9 cellular contexts compared by ENCODE assay signal in genomic region chr6:73388800-73389512, GRCh38. TPM values are rescaled to one million over a fixed set of nuclear protein-coding genes. Genes with fewer than 3 reads are reported as not detected.
DNase-seq lines count a peak whose midpoint lies in the region; ATAC-seq and TF ChIP-seq lines count a peak whose summit lies in the region.
"Had no signal": no experiment of that assay in that cellular context is flagged by ENCODE, and none has a peak within 500 bp of the region (broad histone marks: within the 10 kb centered on the region; RNA-seq: fewer than 3 reads in every experiment).

No MANE protein-coding gene starts in this region.

- POLR2A ChIA-PET in activated naive CD8-positive, alpha-beta T cell treated with anti-CD3 and anti-CD28 coated beads, Interleukin-2, amount 10 ng/mL, durations not matched to agents 7 days and 5 days (lab: Charles Lee) = interaction anchor here (0.6 to 1.4 kb wide), 8 partner anchors 14 to 256 kb away, joined by 3 to 5 read pairs (median 3); partner anchors contain the start of gene MTO1

- H3K9me3 ChIP-seq in SK-N-MC (ENCODE audit: low read depth, low read length) (no peaks in the 10 kb centered on the region), left ventricle myocardium inferior (replicated peaks) (no peaks in the 10 kb centered on the region), psoas muscle (no peaks in the 10 kb centered on the region), vagina (no peaks in the 10 kb centered on the region)

- H3K9me3 Mint-ChIP-seq in activated naive CD8-positive, alpha-beta T cell treated with anti-CD3 and anti-CD28 coated beads, Interleukin-2, amount 10 ng/mL, durations not matched to agents 7 days and 5 days = no peaks in the 10 kb centered on the region

- peak overlapping the region; percentile 65 for H3K9ac ChIP-seq in SK-N-MC (ENCODE audit: insufficient read length)

- no peaks in the 10 kb centered on the region for H3K27me3 Mint-ChIP-seq in activated naive CD8-positive, alpha-beta T cell treated with anti-CD3 and anti-CD28 coated beads, Interleukin-2, amount 10 ng/mL, durations not matched to agents 7 days and 5 days

- H3K4me1 ChIP-seq in left ventricle myocardium inferior = peaks cover 10% of the 10 kb centered on the region
- H3K4me1 ChIP-seq in psoas muscle = peaks cover 3% of the 10 kb centered on the region
- H3K4me1 ChIP-seq in vagina = peaks cover 5% of the 10 kb centered on the region

- peaks cover 15% of the 10 kb centered on the region for H3K4me1 Mint-ChIP-seq in activated naive CD8-positive, alpha-beta T cell treated with anti-CD3 and anti-CD28 coated beads, Interleukin-2, amount 10 ng/mL, durations not matched to agents 7 days and 5 days

- peak; percentile 88 for ATAC-seq in activated naive CD8-positive, alpha-beta T cell treated with anti-CD3 and anti-CD28 coated beads, Interleukin-2, amount 10 ng/mL, durations not matched to agents 7 days and 5 days (ENCODE audit: low read depth)
- ATAC-seq in psoas muscle = peak in 3 of 4 donors; percentile 35 to 75 (median 58)

- peaks cover 5% of the 10 kb centered on the region for H3K36me3 Mint-ChIP-seq in activated naive CD8-positive, alpha-beta T cell treated with anti-CD3 and anti-CD28 coated beads, Interleukin-2, amount 10 ng/mL, durations not matched to agents 7 days and 5 days

- intact Hi-C loops in left ventricle myocardium inferior (cut with micrococcal nuclease) = no loop called here
- intact Hi-C loops in psoas muscle (cut with DNase I) = no loop called here
- intact Hi-C loops in vagina (cut with DNase I) = no loop called here

- peak; percentile 84 for DNase-seq in DMS53 (lab: John Stamatoyannopoulos, UW)
- peak; percentile 78 for DNase-seq in GM20000 (ENCODE audit: low spot score)
- peak; percentile 61 for DNase-seq in HPDE6-E6E7 (ENCODE audit: extremely low spot score)
- peak; percentile 37 for DNase-seq in SK-N-MC (ENCODE audit: low read depth, low spot score)
- DNase-seq in activated naive CD8-positive, alpha-beta T cell treated with anti-CD3 and anti-CD28 coated beads, Interleukin-2, amount 10 ng/mL, durations not matched to agents 7 days and 5 days = peak; percentile 62
- DNase-seq in left ventricle myocardium inferior = peak; percentile 29
- peak; percentile 25 to 56 for DNase-seq in psoas muscle
- no peak for DNase-seq in vagina (ENCODE audit: extremely low spot score in 2 of 2)

- TF ChIP-seq CTCF in GM20000 (IDR thresholded peaks at IDR 0.05; ENCODE audit: extremely low read depth, missing control alignments) = peak; percentile 49
- peak; percentile 62 for TF ChIP-seq CTCF in left ventricle myocardium inferior (IDR thresholded peaks at IDR 0.05; ENCODE audit: borderline replicate concordance)
- TF ChIP-seq CTCF in psoas muscle (IDR thresholded peaks at IDR 0.05) = peak; percentile 50
- TF ChIP-seq CTCF in vagina (IDR thresholded peaks at IDR 0.05) = peak in 1 of 3 experiments; percentile 40

- H3K4me3 Mint-ChIP-seq in activated naive CD8-positive, alpha-beta T cell treated with anti-CD3 and anti-CD28 coated beads, Interleukin-2, amount 10 ng/mL, durations not matched to agents 7 days and 5 days = peak overlapping the region; percentile 82

- H3K27me3 ChIP-seq in left ventricle myocardium inferior (ENCODE audit: low read depth) (peaks cover 11% of the 10 kb centered on the region), psoas muscle (ENCODE audit: insufficient read depth in 3 of 3, low read length in 2 of 3) (no peaks in the 10 kb centered on the region), vagina (no peaks in the 10 kb centered on the region)

- H3K27ac ChIP-seq in SK-N-MC (no peak overlapping the region), left ventricle myocardium inferior (replicated peaks) (peak overlapping the region; percentile 34), psoas muscle (no peak overlapping the region), vagina (no peak overlapping the region)

- H3K36me3 ChIP-seq in SK-N-MC (ENCODE audit: insufficient read depth, low read length) (no peaks in the 10 kb centered on the region), left ventricle myocardium inferior (no peaks in the 10 kb centered on the region), psoas muscle (ENCODE audit: insufficient read depth in 1 of 2, low read depth in 1 of 2) (no peaks in the 10 kb centered on the region), vagina (no peaks in the 10 kb centered on the region)

- TF ChIP-seq POLR2A in vagina (IDR thresholded peaks at IDR 0.05) = no peak

- peak overlapping the region; percentile 71 for H3K27ac Mint-ChIP-seq in activated naive CD8-positive, alpha-beta T cell treated with anti-CD3 and anti-CD28 coated beads, Interleukin-2, amount 10 ng/mL, durations not matched to agents 7 days and 5 days

- H3K4me3 ChIP-seq in SK-N-MC = peak overlapping the region; percentile 83
- peak overlapping the region; percentile 67 for H3K4me3 ChIP-seq in left ventricle myocardium inferior
- peak overlapping the region; percentile 65 for H3K4me3 ChIP-seq in psoas muscle
- H3K4me3 ChIP-seq in vagina = peak overlapping the region; percentile 39 to 53

- 2 to 3% (median 3%) methylated on average over 38 of the region's 38 CpGs for WGBS in psoas muscle, 3 donors

RNA-seq across cellular contexts. Expression of gene DDX43, which starts 5.7 kb away (rescaled TPM):
- total RNA-seq in activated naive CD8-positive, alpha-beta T cell treated with anti-CD3 and anti-CD28 coated beads, Interleukin-2, amount 10 ng/mL, durations not matched to agents 7 days and 5 days = 1 to 10 TPM; 1.3 to 3.5 TPM
- total RNA-seq in left ventricle myocardium inferior = 0.41 TPM
- under 1 TPM in 2 of 4 donors, not detected in 2; 0.11 to 0.27 TPM for total RNA-seq in psoas muscle
- under 1 TPM; 0.10 to 0.20 (median 0.12) TPM for polyA plus RNA-seq in psoas muscle
- 0.49 TPM for total RNA-seq in vagina

RNA-seq across cellular contexts. Expression of gene OOEP, which starts 19.3 kb away (rescaled TPM):
- 1 to 10 TPM; 1.1 to 1.4 TPM for total RNA-seq in activated naive CD8-positive, alpha-beta T cell treated with anti-CD3 and anti-CD28 coated beads, Interleukin-2, amount 10 ng/mL, durations not matched to agents 7 days and 5 days
- total RNA-seq in left ventricle myocardium inferior (not detected), psoas muscle (not detected), vagina (not detected)
- polyA plus RNA-seq in psoas muscle = under 1 TPM in 1 of 3 donors, not detected in 2; 0.15 TPM
- total RNA-seq: subcutaneous adipose tissue had no signal

RNA-seq across cellular contexts. Expression of gene KHDC3L, which starts 26.5 kb away (rescaled TPM):
- total RNA-seq in activated naive CD8-positive, alpha-beta T cell treated with anti-CD3 and anti-CD28 coated beads, Interleukin-2, amount 10 ng/mL, durations not matched to agents 7 days and 5 days = not detected
- total RNA-seq in left ventricle myocardium inferior (not detected), psoas muscle (not detected), vagina (not detected)
- polyA plus RNA-seq in psoas muscle = not detected
- total RNA-seq: subcutaneous adipose tissue had no signal

RNA-seq across cellular contexts. Expression of gene DPPA5, which starts 34.9 kb away (rescaled TPM):
- not detected for total RNA-seq in activated naive CD8-positive, alpha-beta T cell treated with anti-CD3 and anti-CD28 coated beads, Interleukin-2, amount 10 ng/mL, durations not matched to agents 7 days and 5 days
- total RNA-seq in left ventricle myocardium inferior (not detected), psoas muscle (not detected), vagina (not detected)
- polyA plus RNA-seq in psoas muscle = not detected
- total RNA-seq: subcutaneous adipose tissue had no signal

Comparison
In these comparisons a context has a peak if more than half of its experiments do, and no peak if none do; other contexts are left out.
1. DNase-seq: peak in DMS53 (single experiment), GM20000 (single experiment), HPDE6-E6E7 (single experiment), SK-N-MC (single experiment), activated naive CD8-positive, alpha-beta T cell treated with anti-CD3 and anti-CD28 coated beads, Interleukin-2, amount 10 ng/mL, durations not matched to agents 7 days and 5 days (single experiment), left ventricle myocardium inferior (single experiment) and psoas muscle (2 of 2); none in vagina (0 of 2).
2. Peak in every context shown above with its lines, with median percentiles within 50 percentile points of each other: H3K4me3 ChIP-seq.